Comparison of ENCODE assay signal across 1 cellular context in the genomic region with DNA sequence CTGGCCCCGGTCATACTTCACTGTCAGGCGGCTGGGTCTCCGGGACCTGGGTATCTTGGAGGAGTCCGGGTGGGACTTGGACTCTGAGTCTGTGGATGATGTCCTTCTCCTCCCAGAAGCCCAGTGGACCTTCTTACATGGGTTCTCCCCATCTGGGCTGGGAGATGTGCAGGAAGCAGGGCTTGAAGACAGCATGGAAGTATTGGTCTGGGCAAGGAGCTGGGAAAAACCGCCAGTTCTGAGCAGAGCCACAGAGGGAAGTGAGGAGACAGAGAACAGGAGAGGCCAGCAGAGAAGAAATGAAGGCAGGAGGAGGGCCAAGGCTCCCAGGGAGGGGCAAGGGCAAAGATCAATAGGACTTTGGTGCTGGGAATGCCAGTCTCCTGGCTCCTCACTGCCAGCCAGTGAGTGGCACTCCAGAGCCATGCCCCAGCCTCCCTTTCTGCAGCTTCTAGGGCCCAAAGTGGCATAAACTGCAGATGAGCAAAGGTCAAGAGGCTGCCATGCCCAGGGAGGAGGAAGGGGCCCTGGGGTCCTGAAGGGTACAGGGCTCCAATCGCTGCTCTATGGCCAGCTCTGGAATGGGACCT.
TF ChIP-seq lines count a peak whose summit lies in the region.

A gene with protein sequence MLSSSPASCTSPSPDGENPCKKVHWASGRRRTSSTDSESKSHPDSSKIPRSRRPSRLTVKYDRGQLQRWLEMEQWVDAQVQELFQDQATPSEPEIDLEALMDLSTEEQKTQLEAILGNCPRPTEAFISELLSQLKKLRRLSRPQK (minus strand): TSS at position 262 of the 590 bp plus-strand sequence. CDS start 67 bp downstream, at position 195.

TF ChIP-seq in HCT116, 20 proteins besides CTCF, POLR2A, EP300 and RAD21 (continued from another document):
- TF ChIP-seq, protein P1, sequence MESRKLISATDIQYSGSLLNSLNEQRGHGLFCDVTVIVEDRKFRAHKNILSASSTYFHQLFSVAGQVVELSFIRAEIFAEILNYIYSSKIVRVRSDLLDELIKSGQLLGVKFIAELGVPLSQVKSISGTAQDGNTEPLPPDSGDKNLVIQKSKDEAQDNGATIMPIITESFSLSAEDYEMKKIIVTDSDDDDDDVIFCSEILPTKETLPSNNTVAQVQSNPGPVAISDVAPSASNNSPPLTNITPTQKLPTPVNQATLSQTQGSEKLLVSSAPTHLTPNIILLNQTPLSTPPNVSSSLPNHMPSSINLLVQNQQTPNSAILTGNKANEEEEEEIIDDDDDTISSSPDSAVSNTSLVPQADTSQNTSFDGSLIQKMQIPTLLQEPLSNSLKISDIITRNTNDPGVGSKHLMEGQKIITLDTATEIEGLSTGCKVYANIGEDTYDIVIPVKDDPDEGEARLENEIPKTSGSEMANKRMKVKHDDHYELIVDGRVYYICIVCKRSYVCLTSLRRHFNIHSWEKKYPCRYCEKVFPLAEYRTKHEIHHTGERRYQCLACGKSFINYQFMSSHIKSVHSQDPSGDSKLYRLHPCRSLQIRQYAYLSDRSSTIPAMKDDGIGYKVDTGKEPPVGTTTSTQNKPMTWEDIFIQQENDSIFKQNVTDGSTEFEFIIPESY (IDR thresholded peaks at IDR 0.05; ENCODE audit: extremely low read depth, insufficient replicate concordance, low read length), result no peak
- TF ChIP-seq SRF (IDR thresholded peaks at IDR 0.05; ENCODE audit: low read depth) (no peak), CBX3 (IDR thresholded peaks at IDR 0.05; ENCODE audit: low read depth) (no peak), FOSL1 (IDR thresholded peaks at IDR 0.05; ENCODE audit: low read depth) (no peak), CEBPB (IDR thresholded peaks at IDR 0.05; ENCODE audit: low read depth) (no peak), ZNF274 (IDR thresholded peaks at IDR 0.05; ENCODE audit: low read depth, low read length) (no peak), EGR1 (IDR thresholded peaks at IDR 0.05; ENCODE audit: low read depth) (no peak)
- TF ChIP-seq, protein P2, sequence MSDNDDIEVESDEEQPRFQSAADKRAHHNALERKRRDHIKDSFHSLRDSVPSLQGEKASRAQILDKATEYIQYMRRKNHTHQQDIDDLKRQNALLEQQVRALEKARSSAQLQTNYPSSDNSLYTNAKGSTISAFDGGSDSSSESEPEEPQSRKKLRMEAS (IDR thresholded peaks at IDR 0.05), result no peak
